In the genomic region with DNA sequence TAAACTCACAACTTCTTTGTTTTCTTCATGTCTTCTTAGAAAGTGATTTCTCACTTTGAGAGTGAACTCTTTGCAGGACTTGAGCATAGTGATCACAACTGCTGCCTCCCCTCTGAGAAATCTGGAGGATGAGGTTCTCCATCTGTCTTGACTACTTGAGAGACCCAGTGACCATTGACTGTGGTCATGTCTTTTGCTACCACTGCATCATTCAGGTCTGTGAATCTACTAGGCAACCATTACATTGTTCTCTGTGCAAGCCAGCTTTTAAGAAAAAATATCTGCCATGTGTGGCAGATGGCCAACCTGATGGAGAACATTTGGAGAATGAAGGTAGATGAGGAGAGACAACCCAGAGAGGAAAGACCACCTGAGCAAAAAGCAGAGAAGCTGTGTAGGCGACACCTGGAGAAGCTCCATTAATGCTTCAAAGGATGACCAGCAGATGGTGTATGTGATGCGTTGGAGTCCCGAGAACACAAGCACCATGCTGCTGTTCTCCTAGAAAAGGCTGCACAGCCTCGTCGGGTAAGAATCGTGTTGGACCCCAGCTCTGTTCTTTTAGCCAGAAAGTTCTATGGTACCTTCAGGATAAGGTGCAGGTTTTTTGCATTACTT, we compare ENCODE assay signal across 2 cellular contexts.
TF ChIP-seq lines count a peak whose summit lies in the region.

No MANE protein-coding gene starts in this region.

TF ChIP-seq in Ishikawa, 13 proteins besides CTCF, POLR2A, EP300 and RAD21 (continued from another document):
- TF ChIP-seq FOXM1 (IDR thresholded peaks at IDR 0.05; ENCODE audit: borderline replicate concordance, low read depth) (no peak), TAF1 (IDR thresholded peaks at IDR 0.05; ENCODE audit: low read depth) (no peak), TEAD4 (IDR thresholded peaks at IDR 0.05) (no peak)
- TF ChIP-seq, protein P1, sequence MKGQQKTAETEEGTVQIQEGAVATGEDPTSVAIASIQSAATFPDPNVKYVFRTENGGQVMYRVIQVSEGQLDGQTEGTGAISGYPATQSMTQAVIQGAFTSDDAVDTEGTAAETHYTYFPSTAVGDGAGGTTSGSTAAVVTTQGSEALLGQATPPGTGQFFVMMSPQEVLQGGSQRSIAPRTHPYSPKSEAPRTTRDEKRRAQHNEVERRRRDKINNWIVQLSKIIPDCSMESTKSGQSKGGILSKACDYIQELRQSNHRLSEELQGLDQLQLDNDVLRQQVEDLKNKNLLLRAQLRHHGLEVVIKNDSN (IDR thresholded peaks at IDR 0.05): no peak

TF ChIP-seq in GM12878, 131 proteins besides CTCF, POLR2A, EP300 and RAD21 (continued from another document):
- TF ChIP-seq, protein P2, sequence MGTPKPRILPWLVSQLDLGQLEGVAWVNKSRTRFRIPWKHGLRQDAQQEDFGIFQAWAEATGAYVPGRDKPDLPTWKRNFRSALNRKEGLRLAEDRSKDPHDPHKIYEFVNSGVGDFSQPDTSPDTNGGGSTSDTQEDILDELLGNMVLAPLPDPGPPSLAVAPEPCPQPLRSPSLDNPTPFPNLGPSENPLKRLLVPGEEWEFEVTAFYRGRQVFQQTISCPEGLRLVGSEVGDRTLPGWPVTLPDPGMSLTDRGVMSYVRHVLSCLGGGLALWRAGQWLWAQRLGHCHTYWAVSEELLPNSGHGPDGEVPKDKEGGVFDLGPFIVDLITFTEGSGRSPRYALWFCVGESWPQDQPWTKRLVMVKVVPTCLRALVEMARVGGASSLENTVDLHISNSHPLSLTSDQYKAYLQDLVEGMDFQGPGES (IDR thresholded peaks at IDR 0.05): no peak
- TF ChIP-seq MYB (IDR thresholded peaks at IDR 0.05; ENCODE audit: borderline replicate concordance, low read depth, low read length) (no peak), YY1 (IDR thresholded peaks at IDR 0.05; ENCODE audit: low read depth, low read length) (peak; percentile 66; the same call in 1 of the 2 replicates)
